Comparison of ENCODE assay signal across 9 cellular contexts in the genomic region with DNA sequence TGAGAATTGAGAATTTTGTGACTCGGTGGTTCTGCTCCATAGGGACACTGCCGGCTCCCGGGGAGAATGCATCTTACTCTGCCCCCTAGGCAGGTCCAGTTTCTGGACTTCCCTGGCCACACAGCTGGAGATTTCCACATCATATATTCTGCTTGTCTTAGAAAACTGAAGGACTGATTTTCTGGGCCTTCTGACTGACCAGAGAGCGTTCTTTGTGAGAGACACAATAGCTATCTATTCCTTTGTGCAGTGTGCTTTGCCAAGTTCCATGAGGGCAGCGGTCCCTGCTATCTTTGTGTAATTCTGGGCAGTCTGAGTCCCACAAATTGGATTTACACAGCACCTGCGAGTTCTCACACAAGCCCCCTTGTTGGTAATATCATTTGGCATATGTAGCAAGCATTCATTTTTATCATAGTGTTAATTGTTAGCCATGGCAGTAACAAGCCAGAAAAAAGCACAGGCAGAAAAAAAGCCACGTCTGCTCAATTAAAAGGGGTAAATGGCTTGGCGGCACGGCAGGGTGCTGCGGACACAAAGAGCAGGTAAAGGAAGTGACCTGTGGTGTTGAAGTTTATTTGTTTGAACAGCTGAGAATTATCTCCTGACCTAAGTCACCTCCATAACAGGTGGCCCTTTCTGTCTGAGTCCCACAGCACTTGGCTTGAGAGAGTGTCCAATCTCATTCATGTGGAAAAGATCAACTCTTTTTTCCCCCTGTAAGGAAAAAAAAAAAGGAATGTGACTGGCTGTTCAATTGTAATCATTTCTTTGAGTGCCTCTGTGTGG.
DNase-seq lines count a peak whose midpoint lies in the region; ATAC-seq, FAIRE-seq and TF ChIP-seq lines count a peak whose summit lies in the region.
"Had no signal": no experiment of that assay in that cellular context is flagged by ENCODE, and none has a peak within 500 bp of the region (broad histone marks: within the 10 kb centered on the region; RNA-seq: fewer than 3 reads in every experiment).

No MANE protein-coding gene starts in this region.

- TF ChIP-seq CTCF in foreskin keratinocyte (conservative IDR thresholded peaks at IDR 0.05): no peak

- no peak overlapping the region for H3K27ac ChIP-seq in foreskin keratinocyte

- FAIRE-seq in islet of Langerhans (lab: Jason Lieb, UNC): peak; percentile 36

- H3K27me3 ChIP-seq in foreskin keratinocyte: no peaks in the 10 kb centered on the region

- H3K4me1 ChIP-seq in foreskin keratinocyte: no peaks in the 10 kb centered on the region

- ATAC-seq in GM18517 (IDR thresholded peaks at IDR 0.05; ENCODE audit: unreplicated experiment) (no peak), foreskin keratinocyte (no peak)

- peak; percentile 85 for DNase-seq in DMS153 (lab: John Stamatoyannopoulos, UW)
- peak; percentile 90 for DNase-seq in NCI-H2081 treated with DMSO at 0.1 percent for 48 hours (lab: John Stamatoyannopoulos, UW)
- DNase-seq in astrocyte of the hippocampus (ENCODE audit: low read depth, low spot score): peak; percentile 8
- DNase-seq in NCI-H526 (lab: John Stamatoyannopoulos, UW): no peak
- DNase-seq in foreskin keratinocyte: no peak
- no peak for DNase-seq in mesenteric fat pad (ENCODE audit: low spot score)
- DNase-seq: activated CD4-positive, alpha-beta T cell treated with anti-CD3 and anti-CD28 coated beads for 1 hour had no signal

Comparison
In these comparisons a context has a peak if more than half of its experiments do, and no peak if none do; other contexts are left out.
1. DNase-seq: peak in DMS153 (single experiment), NCI-H2081 treated with DMSO at 0.1 percent for 48 hours (single experiment) and astrocyte of the hippocampus (single experiment); none in NCI-H526 (0 of 2), foreskin keratinocyte (0 of 2) and mesenteric fat pad (single experiment).